Comparison of ENCODE assay signal across 3 cellular contexts in genomic region chr18:9095297-9096012, GRCh38.
TF ChIP-seq lines count a peak whose summit lies in the region.

No MANE protein-coding gene starts in this region.

TF ChIP-seq in SK-N-SH, 30 proteins besides CTCF, POLR2A, EP300 and RAD21 (continued from another document):
- TF ChIP-seq GABPA (IDR thresholded peaks at IDR 0.05; ENCODE audit: low read depth) (no peak), TEAD4 (IDR thresholded peaks at IDR 0.05; ENCODE audit: borderline replicate concordance, insufficient read depth) (no peak), YY1 (IDR thresholded peaks at IDR 0.05; ENCODE audit: low read depth) (no peak), RXRA (IDR thresholded peaks at IDR 0.05; ENCODE audit: borderline replicate concordance, low read depth) (no peak), MEF2A (IDR thresholded peaks at IDR 0.05; ENCODE audit: borderline replicate concordance, low read depth) (no peak), FOXJ3 (CRISPR knock-in tag; IDR thresholded peaks at IDR 0.05) (no peak), MXI1 (IDR thresholded peaks at IDR 0.05; ENCODE audit: low read depth, low read length) (no peak), NRF1 (IDR thresholded peaks at IDR 0.05; ENCODE audit: low read depth, low read length) (no peak), IRF3 (IDR thresholded peaks at IDR 0.05; ENCODE audit: low read depth, low read length) (no peak), SIN3A (IDR thresholded peaks at IDR 0.05; ENCODE audit: borderline replicate concordance, low read depth, low read length) (no peak)
- TF ChIP-seq, protein P1, sequence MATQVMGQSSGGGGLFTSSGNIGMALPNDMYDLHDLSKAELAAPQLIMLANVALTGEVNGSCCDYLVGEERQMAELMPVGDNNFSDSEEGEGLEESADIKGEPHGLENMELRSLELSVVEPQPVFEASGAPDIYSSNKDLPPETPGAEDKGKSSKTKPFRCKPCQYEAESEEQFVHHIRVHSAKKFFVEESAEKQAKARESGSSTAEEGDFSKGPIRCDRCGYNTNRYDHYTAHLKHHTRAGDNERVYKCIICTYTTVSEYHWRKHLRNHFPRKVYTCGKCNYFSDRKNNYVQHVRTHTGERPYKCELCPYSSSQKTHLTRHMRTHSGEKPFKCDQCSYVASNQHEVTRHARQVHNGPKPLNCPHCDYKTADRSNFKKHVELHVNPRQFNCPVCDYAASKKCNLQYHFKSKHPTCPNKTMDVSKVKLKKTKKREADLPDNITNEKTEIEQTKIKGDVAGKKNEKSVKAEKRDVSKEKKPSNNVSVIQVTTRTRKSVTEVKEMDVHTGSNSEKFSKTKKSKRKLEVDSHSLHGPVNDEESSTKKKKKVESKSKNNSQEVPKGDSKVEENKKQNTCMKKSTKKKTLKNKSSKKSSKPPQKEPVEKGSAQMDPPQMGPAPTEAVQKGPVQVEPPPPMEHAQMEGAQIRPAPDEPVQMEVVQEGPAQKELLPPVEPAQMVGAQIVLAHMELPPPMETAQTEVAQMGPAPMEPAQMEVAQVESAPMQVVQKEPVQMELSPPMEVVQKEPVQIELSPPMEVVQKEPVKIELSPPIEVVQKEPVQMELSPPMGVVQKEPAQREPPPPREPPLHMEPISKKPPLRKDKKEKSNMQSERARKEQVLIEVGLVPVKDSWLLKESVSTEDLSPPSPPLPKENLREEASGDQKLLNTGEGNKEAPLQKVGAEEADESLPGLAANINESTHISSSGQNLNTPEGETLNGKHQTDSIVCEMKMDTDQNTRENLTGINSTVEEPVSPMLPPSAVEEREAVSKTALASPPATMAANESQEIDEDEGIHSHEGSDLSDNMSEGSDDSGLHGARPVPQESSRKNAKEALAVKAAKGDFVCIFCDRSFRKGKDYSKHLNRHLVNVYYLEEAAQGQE (IDR thresholded peaks at IDR 0.05; ENCODE audit: low read depth, low read length): no peak
- TF ChIP-seq, protein P2, sequence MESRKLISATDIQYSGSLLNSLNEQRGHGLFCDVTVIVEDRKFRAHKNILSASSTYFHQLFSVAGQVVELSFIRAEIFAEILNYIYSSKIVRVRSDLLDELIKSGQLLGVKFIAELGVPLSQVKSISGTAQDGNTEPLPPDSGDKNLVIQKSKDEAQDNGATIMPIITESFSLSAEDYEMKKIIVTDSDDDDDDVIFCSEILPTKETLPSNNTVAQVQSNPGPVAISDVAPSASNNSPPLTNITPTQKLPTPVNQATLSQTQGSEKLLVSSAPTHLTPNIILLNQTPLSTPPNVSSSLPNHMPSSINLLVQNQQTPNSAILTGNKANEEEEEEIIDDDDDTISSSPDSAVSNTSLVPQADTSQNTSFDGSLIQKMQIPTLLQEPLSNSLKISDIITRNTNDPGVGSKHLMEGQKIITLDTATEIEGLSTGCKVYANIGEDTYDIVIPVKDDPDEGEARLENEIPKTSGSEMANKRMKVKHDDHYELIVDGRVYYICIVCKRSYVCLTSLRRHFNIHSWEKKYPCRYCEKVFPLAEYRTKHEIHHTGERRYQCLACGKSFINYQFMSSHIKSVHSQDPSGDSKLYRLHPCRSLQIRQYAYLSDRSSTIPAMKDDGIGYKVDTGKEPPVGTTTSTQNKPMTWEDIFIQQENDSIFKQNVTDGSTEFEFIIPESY (IDR thresholded peaks at IDR 0.05; ENCODE audit: borderline replicate concordance, low read depth): no peak

TF ChIP-seq in SK-N-SH treated with all-trans-retinoic acid at 6 μM for 48 hours, 23 proteins besides CTCF, POLR2A, EP300 and RAD21 (continued from another document):
- TF ChIP-seq, protein P3, sequence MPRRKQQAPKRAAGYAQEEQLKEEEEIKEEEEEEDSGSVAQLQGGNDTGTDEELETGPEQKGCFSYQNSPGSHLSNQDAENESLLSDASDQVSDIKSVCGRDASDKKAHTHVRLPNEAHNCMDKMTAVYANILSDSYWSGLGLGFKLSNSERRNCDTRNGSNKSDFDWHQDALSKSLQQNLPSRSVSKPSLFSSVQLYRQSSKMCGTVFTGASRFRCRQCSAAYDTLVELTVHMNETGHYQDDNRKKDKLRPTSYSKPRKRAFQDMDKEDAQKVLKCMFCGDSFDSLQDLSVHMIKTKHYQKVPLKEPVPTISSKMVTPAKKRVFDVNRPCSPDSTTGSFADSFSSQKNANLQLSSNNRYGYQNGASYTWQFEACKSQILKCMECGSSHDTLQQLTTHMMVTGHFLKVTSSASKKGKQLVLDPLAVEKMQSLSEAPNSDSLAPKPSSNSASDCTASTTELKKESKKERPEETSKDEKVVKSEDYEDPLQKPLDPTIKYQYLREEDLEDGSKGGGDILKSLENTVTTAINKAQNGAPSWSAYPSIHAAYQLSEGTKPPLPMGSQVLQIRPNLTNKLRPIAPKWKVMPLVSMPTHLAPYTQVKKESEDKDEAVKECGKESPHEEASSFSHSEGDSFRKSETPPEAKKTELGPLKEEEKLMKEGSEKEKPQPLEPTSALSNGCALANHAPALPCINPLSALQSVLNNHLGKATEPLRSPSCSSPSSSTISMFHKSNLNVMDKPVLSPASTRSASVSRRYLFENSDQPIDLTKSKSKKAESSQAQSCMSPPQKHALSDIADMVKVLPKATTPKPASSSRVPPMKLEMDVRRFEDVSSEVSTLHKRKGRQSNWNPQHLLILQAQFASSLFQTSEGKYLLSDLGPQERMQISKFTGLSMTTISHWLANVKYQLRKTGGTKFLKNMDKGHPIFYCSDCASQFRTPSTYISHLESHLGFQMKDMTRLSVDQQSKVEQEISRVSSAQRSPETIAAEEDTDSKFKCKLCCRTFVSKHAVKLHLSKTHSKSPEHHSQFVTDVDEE (CRISPR knock-in tag; IDR thresholded peaks at IDR 0.05): no peak
- TF ChIP-seq RARB (CRISPR knock-in tag; IDR thresholded peaks at IDR 0.05): no peak
- no peak for TF ChIP-seq CSDC2 (CRISPR knock-in tag; IDR thresholded peaks at IDR 0.05)
- no peak for TF ChIP-seq ZFP30 (CRISPR knock-in tag; IDR thresholded peaks at IDR 0.05)
- TF ChIP-seq CSRNP3 (CRISPR knock-in tag; IDR thresholded peaks at IDR 0.05): no peak
- TF ChIP-seq ZFP3 (CRISPR knock-in tag; IDR thresholded peaks at IDR 0.05): no peak
- no peak for TF ChIP-seq ARNTL (CRISPR knock-in tag; IDR thresholded peaks at IDR 0.05; ENCODE audit: borderline replicate concordance, low read depth)
- no peak for TF ChIP-seq SNAI2 (CRISPR knock-in tag; IDR thresholded peaks at IDR 0.05)
- TF ChIP-seq TCF4 (CRISPR knock-in tag; IDR thresholded peaks at IDR 0.05; ENCODE audit: borderline replicate concordance): no peak
- no peak for TF ChIP-seq ZNF565 (CRISPR knock-in tag; conservative IDR thresholded peaks at IDR 0.05; ENCODE audit: low read depth)
- no peak for TF ChIP-seq BACH2 (CRISPR knock-in tag; IDR thresholded peaks at IDR 0.05; ENCODE audit: borderline replicate concordance)
- TF ChIP-seq, protein P4, sequence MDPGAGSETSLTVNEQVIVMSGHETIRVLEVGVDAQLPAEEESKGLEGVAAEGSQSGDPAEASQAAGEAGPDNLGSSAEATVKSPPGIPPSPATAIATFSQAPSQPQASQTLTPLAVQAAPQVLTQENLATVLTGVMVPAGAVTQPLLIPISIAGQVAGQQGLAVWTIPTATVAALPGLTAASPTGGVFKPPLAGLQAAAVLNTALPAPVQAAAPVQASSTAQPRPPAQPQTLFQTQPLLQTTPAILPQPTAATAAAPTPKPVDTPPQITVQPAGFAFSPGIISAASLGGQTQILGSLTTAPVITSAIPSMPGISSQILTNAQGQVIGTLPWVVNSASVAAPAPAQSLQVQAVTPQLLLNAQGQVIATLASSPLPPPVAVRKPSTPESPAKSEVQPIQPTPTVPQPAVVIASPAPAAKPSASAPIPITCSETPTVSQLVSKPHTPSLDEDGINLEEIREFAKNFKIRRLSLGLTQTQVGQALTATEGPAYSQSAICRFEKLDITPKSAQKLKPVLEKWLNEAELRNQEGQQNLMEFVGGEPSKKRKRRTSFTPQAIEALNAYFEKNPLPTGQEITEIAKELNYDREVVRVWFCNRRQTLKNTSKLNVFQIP (CRISPR knock-in tag; IDR thresholded peaks at IDR 0.05; ENCODE audit: borderline replicate concordance, low read depth): no peak
- no peak for TF ChIP-seq ESRRG (CRISPR knock-in tag; IDR thresholded peaks at IDR 0.05)
- no peak for TF ChIP-seq ZNF8 (CRISPR knock-in tag; IDR thresholded peaks at IDR 0.05)
TF ChIP-seq in SK-N-SH treated with all-trans-retinoic acid at 6 μM for 48 hours: peak in this region for 0.

TF ChIP-seq in endothelial cell of umbilical vein, 7 proteins besides CTCF, POLR2A, EP300 and RAD21 (continued from another document):
- TF ChIP-seq JUN (IDR thresholded peaks at IDR 0.05; ENCODE audit: borderline replicate concordance, insufficient read depth, insufficient read length, low read depth) (no peak), FOS (IDR thresholded peaks at IDR 0.05; ENCODE audit: borderline replicate concordance, insufficient read depth, low read length) (no peak), POLR2AphosphoS5 (IDR thresholded peaks at IDR 0.05; ENCODE audit: insufficient read depth, low read depth, low read length) (no peak), EZH2 (IDR thresholded peaks at IDR 0.05; ENCODE audit: borderline replicate concordance, low read depth, low read length, severe bottlenecking) (no peak), GATA2 (IDR thresholded peaks at IDR 0.05; ENCODE audit: insufficient read depth, insufficient read length, low read depth, low read length) (no peak)
